In the genomic region with DNA sequence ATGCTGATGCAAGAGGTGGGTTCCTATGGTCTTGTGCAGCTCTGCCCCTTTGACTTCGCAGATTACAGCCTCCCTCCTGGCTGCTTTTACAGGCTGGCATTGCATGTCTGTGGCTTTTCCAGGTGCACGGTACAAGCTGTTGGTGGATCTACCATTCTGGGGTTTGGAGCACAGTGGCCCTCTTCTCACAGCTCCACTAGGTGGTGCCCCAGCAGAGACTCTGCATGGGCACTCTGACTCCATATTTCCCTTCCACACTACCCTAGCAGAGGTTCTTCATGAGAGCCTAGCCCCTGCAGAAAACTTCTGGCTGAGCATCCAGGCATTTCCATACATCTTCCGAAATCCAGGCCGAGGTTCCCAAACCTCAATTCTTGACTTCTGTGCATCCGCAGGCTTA, we compare ENCODE assay signal across 2 cellular contexts.
TF ChIP-seq lines count a peak whose summit lies in the region.

No MANE protein-coding gene starts in this region.

TF ChIP-seq in liver, 16 proteins besides CTCF, POLR2A, EP300 and RAD21:
- TF ChIP-seq RXRA (IDR thresholded peaks at IDR 0.05) (no peak), YY1 (IDR thresholded peaks at IDR 0.05) (no peak), FOXA1 (IDR thresholded peaks at IDR 0.05) (no peak), SP1 (IDR thresholded peaks at IDR 0.05) (no peak), NR2F2 (IDR thresholded peaks at IDR 0.05) (no peak), FOXA2 (IDR thresholded peaks at IDR 0.05) (no peak)
- TF ChIP-seq, protein P1, sequence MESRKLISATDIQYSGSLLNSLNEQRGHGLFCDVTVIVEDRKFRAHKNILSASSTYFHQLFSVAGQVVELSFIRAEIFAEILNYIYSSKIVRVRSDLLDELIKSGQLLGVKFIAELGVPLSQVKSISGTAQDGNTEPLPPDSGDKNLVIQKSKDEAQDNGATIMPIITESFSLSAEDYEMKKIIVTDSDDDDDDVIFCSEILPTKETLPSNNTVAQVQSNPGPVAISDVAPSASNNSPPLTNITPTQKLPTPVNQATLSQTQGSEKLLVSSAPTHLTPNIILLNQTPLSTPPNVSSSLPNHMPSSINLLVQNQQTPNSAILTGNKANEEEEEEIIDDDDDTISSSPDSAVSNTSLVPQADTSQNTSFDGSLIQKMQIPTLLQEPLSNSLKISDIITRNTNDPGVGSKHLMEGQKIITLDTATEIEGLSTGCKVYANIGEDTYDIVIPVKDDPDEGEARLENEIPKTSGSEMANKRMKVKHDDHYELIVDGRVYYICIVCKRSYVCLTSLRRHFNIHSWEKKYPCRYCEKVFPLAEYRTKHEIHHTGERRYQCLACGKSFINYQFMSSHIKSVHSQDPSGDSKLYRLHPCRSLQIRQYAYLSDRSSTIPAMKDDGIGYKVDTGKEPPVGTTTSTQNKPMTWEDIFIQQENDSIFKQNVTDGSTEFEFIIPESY (IDR thresholded peaks at IDR 0.05) = no peak
- TF ChIP-seq, protein P2, sequence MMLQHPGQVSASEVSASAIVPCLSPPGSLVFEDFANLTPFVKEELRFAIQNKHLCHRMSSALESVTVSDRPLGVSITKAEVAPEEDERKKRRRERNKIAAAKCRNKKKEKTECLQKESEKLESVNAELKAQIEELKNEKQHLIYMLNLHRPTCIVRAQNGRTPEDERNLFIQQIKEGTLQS (IDR thresholded peaks at IDR 0.05) = no peak

TF ChIP-seq in HepG2, 621 proteins besides CTCF, POLR2A, EP300 and RAD21:
- TF ChIP-seq THYN1 (CRISPR knock-in tag; IDR thresholded peaks at IDR 0.05; ENCODE audit: borderline replicate concordance, low read depth) (no peak), MAFK (conservative IDR thresholded peaks at IDR 0.05 in 1 of 2, IDR thresholded peaks at IDR 0.05 in 1 of 2; ENCODE audit: low read length in 2 of 2) (no peak), ZC3H4 (CRISPR knock-in tag; IDR thresholded peaks at IDR 0.05; ENCODE audit: borderline replicate concordance) (no peak)
- TF ChIP-seq, protein P3, sequence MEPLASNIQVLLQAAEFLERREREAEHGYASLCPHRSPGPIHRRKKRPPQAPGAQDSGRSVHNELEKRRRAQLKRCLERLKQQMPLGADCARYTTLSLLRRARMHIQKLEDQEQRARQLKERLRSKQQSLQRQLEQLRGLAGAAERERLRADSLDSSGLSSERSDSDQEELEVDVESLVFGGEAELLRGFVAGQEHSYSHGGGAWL (CRISPR knock-in tag; IDR thresholded peaks at IDR 0.05) = no peak
